In the genomic region with DNA sequence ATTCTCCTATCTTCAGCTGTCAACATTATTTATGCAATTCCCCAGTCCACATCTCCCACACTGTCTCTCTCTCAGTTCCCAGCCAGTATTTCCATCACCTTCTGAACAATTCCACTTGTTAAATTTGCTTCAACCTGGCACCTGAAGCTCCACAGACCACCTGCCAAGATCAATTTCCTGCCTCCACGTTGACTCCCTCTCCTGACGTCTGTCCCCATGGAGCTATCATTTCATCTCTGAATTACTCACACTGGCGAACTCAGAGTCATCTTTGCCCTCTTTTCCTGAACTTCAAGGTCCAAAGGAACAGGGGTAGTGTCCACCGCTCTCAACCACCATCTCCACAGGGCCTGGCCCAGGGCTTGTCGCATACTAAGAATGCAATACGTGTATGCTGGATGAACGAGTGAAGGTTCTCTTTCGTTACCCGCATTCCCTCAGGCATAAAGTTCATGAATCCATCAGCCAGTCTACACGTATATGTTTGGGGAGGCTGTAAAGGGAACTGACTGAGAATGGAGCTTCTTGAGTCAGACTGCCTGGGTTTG, we compare ENCODE assay signal across 19 cellular contexts.
"Had no signal": no experiment of that assay in that cellular context is flagged by ENCODE, and none has a peak within 500 bp of the region (broad histone marks: within the 10 kb centered on the region; RNA-seq: fewer than 3 reads in every experiment).

No MANE protein-coding gene starts in this region.

- H3K4me1 ChIP-seq: breast epithelium had no signal

- H3K9me3 Mint-ChIP-seq: activated B cell treated with CpG ODN at 0.5 μM for 24 hours; activated CD4-positive, alpha-beta T cell treated with anti-CD3 and anti-CD28 coated beads, Interleukin-2, amount 10 ng/mL, durations not matched to agents 24 days and 14 days; activated T-cell treated with anti-CD3 and anti-CD28 coated beads, Interleukin-2, amount 50 U/mL, for 72 hours; endodermal cell; natural killer cell treated with Interleukin-12 subunit alpha and Interleukin-12 subunit beta and Interleukin-15 and Interleukin-18, amount 100 ng/mL, for 72 hours; T-helper 2 cell treated with Interferon-gamma antibody and Interleukin-4, amounts not matched to agents 5 μg/mL and 100 μg/mL, for 36 hours had no signal

- H3K27ac Mint-ChIP-seq: activated B cell treated with CpG ODN at 0.5 μM for 24 hours; activated CD4-positive, alpha-beta T cell treated with anti-CD3 and anti-CD28 coated beads, Interleukin-2, amount 10 ng/mL, durations not matched to agents 24 days and 14 days; activated CD8-positive, alpha-beta T cell treated with anti-CD3 and anti-CD28 coated beads, Interleukin-2, amount 10 ng/mL, durations not matched to agents 7 days and 5 days; activated naive CD8-positive, alpha-beta T cell; activated T-cell treated with anti-CD3 and anti-CD28 coated beads, Interleukin-2, amount 50 U/mL, for 72 hours; endodermal cell; T-helper 2 cell treated with Interferon-gamma antibody and Interleukin-4, amounts not matched to agents 5 μg/mL and 100 μg/mL, for 36 hours had no signal

- H3K4me3 Mint-ChIP-seq: activated B cell treated with CpG ODN at 0.5 μM for 24 hours; activated CD4-positive, alpha-beta T cell treated with anti-CD3 and anti-CD28 coated beads, Interleukin-2, amount 10 ng/mL, durations not matched to agents 24 days and 14 days; activated CD8-positive, alpha-beta T cell treated with anti-CD3 and anti-CD28 coated beads, Interleukin-2, amount 10 ng/mL, durations not matched to agents 7 days and 5 days; activated naive CD8-positive, alpha-beta T cell; activated T-cell treated with anti-CD3 and anti-CD28 coated beads, Interleukin-2, amount 50 U/mL, for 72 hours; endodermal cell; natural killer cell treated with Interleukin-12 subunit alpha and Interleukin-12 subunit beta and Interleukin-15 and Interleukin-18, amount 100 ng/mL, for 72 hours; stimulated activated naive CD8-positive, alpha-beta T cell treated with anti-CD3 and anti-CD28 coated beads, Interleukin-15, amount 100 ng/mL, for 72 hours; T-helper 2 cell treated with Interferon-gamma antibody and Interleukin-4, amounts not matched to agents 5 μg/mL and 100 μg/mL, for 36 hours had no signal

- H3K27me3 ChIP-seq: breast epithelium, gastroesophageal sphincter, vagina had no signal

- H3K27ac ChIP-seq: breast epithelium, dorsolateral prefrontal cortex, gastroesophageal sphincter, vagina had no signal

- DNase-seq: activated B cell treated with CpG ODN at 0.5 μM for 24 hours; activated CD4-positive, alpha-beta T cell treated with anti-CD3 and anti-CD28 coated beads, Interleukin-2, amount 10 ng/mL, durations not matched to agents 24 days and 14 days; activated CD8-positive, alpha-beta memory T cell treated with anti-CD3 and anti-CD28 coated beads, Interleukin-2, amount 50 U/mL, for 4 hours; activated CD8-positive, alpha-beta T cell treated with anti-CD3 and anti-CD28 coated beads, Interleukin-2, amount 10 ng/mL, durations not matched to agents 7 days and 5 days; activated gamma-delta T cell; activated T-cell treated with anti-CD3 and anti-CD28 coated beads, Interleukin-2, amount 50 U/mL, for 72 hours; anterior cingulate cortex; dorsolateral prefrontal cortex; endodermal cell; erythroblast; islet precursor cell; stimulated activated CD4-positive, alpha-beta T cell treated with anti-CD3 and anti-CD28 coated beads, Interleukin-1b, Interleukin-23, amount 100 ng/mL, for 48 hours; stimulated activated naive CD8-positive, alpha-beta T cell treated with anti-CD3 and anti-CD28 coated beads, Interleukin-15, amount 100 ng/mL, for 72 hours had no signal

- H3K36me3 ChIP-seq: breast epithelium, gastroesophageal sphincter, vagina had no signal

- H3K36me3 Mint-ChIP-seq: activated naive CD8-positive, alpha-beta T cell; natural killer cell treated with Interleukin-12 subunit alpha and Interleukin-12 subunit beta and Interleukin-15 and Interleukin-18, amount 100 ng/mL, for 72 hours had no signal

- H3K9me3 ChIP-seq: breast epithelium, gastroesophageal sphincter, vagina had no signal

- H3K4me3 ChIP-seq: breast epithelium, dorsolateral prefrontal cortex, gastroesophageal sphincter, vagina had no signal

- ATAC-seq: activated CD8-positive, alpha-beta T cell treated with anti-CD3 and anti-CD28 coated beads, Interleukin-2, amount 10 ng/mL, durations not matched to agents 7 days and 5 days; activated T-cell treated with anti-CD3 and anti-CD28 coated beads, Interleukin-2, amount 50 U/mL, for 72 hours; gastroesophageal sphincter; natural killer cell treated with Interleukin-12 subunit alpha and Interleukin-12 subunit beta and Interleukin-15 and Interleukin-18, amount 100 ng/mL, for 72 hours; stimulated activated naive CD8-positive, alpha-beta T cell treated with anti-CD3 and anti-CD28 coated beads, Interleukin-15, amount 100 ng/mL, for 72 hours had no signal

- H3K4me1 Mint-ChIP-seq: activated B cell treated with CpG ODN at 0.5 μM for 24 hours; activated CD4-positive, alpha-beta T cell treated with anti-CD3 and anti-CD28 coated beads, Interleukin-2, amount 10 ng/mL, durations not matched to agents 24 days and 14 days; stimulated activated naive CD8-positive, alpha-beta T cell treated with anti-CD3 and anti-CD28 coated beads, Interleukin-15, amount 100 ng/mL, for 72 hours had no signal
